Comparison of ENCODE assay signal across 1 cellular context in the genomic region with DNA sequence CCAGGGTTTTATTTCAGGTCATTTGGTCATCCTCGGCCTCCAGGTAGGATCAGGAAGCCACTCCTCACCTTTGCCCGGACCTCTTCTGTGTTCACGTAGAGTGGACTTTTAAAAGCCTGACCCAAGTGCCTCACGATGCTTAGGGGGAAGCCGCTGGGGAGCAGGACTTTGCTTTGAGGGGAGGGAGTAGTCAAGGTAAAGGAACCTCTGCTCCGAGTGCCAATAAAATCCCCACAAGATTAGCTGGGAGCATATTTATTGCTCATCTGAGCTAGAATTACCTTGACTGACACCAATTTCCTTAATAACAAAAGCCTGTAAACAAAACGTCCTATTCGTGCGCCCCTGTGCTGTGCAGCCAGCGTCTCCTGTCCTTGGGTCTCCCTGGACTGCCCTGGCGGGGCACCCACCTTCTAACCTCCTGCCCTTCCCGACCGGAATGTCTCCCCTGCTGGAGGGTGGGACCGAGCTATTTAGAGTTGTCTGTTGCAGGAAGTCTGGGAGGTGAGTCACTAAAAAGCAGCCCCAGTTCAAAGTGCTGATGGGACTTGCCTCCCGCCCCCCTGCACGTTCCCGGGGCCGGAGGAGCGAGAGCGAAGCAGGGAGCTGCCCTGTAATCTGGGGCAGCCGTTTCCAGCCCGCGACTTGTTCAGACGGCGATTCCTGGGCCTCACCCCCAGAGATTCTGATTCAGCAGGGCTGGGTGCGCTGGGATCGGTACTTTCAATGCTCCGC.
TF ChIP-seq lines count a peak whose summit lies in the region.

No MANE protein-coding gene starts in this region.

TF ChIP-seq in K562, 482 proteins besides CTCF, POLR2A, EP300 and RAD21 (continued from another document and continues in another):
- TF ChIP-seq, protein P1, sequence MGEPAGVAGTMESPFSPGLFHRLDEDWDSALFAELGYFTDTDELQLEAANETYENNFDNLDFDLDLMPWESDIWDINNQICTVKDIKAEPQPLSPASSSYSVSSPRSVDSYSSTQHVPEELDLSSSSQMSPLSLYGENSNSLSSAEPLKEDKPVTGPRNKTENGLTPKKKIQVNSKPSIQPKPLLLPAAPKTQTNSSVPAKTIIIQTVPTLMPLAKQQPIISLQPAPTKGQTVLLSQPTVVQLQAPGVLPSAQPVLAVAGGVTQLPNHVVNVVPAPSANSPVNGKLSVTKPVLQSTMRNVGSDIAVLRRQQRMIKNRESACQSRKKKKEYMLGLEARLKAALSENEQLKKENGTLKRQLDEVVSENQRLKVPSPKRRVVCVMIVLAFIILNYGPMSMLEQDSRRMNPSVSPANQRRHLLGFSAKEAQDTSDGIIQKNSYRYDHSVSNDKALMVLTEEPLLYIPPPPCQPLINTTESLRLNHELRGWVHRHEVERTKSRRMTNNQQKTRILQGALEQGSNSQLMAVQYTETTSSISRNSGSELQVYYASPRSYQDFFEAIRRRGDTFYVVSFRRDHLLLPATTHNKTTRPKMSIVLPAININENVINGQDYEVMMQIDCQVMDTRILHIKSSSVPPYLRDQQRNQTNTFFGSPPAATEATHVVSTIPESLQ (CRISPR knock-in tag; IDR thresholded peaks at IDR 0.05), result peak; percentile 55; the same call in 1 of the 2 replicates
- TF ChIP-seq ZNF707 (CRISPR knock-in tag; conservative IDR thresholded peaks at IDR 0.05) (no peak), POLR2B (IDR thresholded peaks at IDR 0.05; ENCODE audit: low read depth, partially characterized antibody) (peak; percentile 9), FOXM1 (IDR thresholded peaks at IDR 0.05; ENCODE audit: low read depth) (no peak), FOXM1 (CRISPR knock-in tag; IDR thresholded peaks at IDR 0.05; ENCODE audit: low read depth) (no peak), NCOR1 (IDR thresholded peaks at IDR 0.05) (no peak; the same call in 1 of the 2 replicates), HSF4 (CRISPR knock-in tag; IDR thresholded peaks at IDR 0.05; ENCODE audit: borderline replicate concordance) (no peak), ZNF3 (CRISPR knock-in tag; IDR thresholded peaks at IDR 0.05) (no peak), SIX5 (IDR thresholded peaks at IDR 0.05; ENCODE audit: borderline replicate concordance in 1 of 2, insufficient read depth in 1 of 2, low read depth in 1 of 2, low read length in 2 of 2) (no peak), ATF1 (CRISPR knock-in tag; IDR thresholded peaks at IDR 0.05) (no peak), ATF1 (tag; IDR thresholded peaks at IDR 0.05) (peak; percentile 9; the same call in 1 of the 2 replicates), GATAD2A (IDR thresholded peaks at IDR 0.05) (0 out of 2 replicates have a peak, but pooled peaks have one; percentile 23), GTF2E2 (tag; IDR thresholded peaks at IDR 0.05) (no peak), ZNF263 (CRISPR knock-in tag; IDR thresholded peaks at IDR 0.05; ENCODE audit: borderline replicate concordance) (no peak), NONO (IDR thresholded peaks at IDR 0.05; ENCODE audit: low read depth in 2 of 2, low read length in 1 of 2) (0 out of 4 replicates have a peak, but pooled peaks of 1 of the 2 experiments have one; percentile 7), RBM39 (optimal IDR thresholded peaks at IDR 0.05; ENCODE audit: low read depth, low read length) (no peak), CHD1 (IDR thresholded peaks at IDR 0.05; ENCODE audit: low read length) (peak; percentile 16), NFE2 (IDR thresholded peaks at IDR 0.05; ENCODE audit: low read depth) (peak; percentile 29; the same call in 1 of the 2 replicates), BMI1 (IDR thresholded peaks at IDR 0.05; ENCODE audit: low read length) (no peak), ILF3 (IDR thresholded peaks at IDR 0.05; ENCODE audit: borderline replicate concordance) (no peak), ZNF780A (CRISPR knock-in tag; IDR thresholded peaks at IDR 0.05) (no peak), FOXK2 (conservative IDR thresholded peaks at IDR 0.05 in 1 of 2, IDR thresholded peaks at IDR 0.05 in 1 of 2; ENCODE audit: low read depth in 2 of 2) (peak; percentile 48 to 59; a peak in 2 of 4 replicates), ZBTB7A (IDR thresholded peaks at IDR 0.05; ENCODE audit: borderline replicate concordance, control insufficient read depth, low read depth, low read length) (peak; percentile 67; the same call in 1 of the 2 replicates), KDM5B (IDR thresholded peaks at IDR 0.05; ENCODE audit: insufficient replicate concordance, low read depth, low read length) (peak; percentile 86), HNRNPUL1 (IDR thresholded peaks at IDR 0.05; ENCODE audit: low read length) (no peak), PPARD (CRISPR knock-in tag; IDR thresholded peaks at IDR 0.05) (no peak), L3MBTL2 (IDR thresholded peaks at IDR 0.05) (peak; percentile 86), ZNF224 (CRISPR knock-in tag; IDR thresholded peaks at IDR 0.05) (no peak), HEY1 (CRISPR knock-in tag; IDR thresholded peaks at IDR 0.05; ENCODE audit: borderline replicate concordance) (no peak)
- TF ChIP-seq, protein P2, sequence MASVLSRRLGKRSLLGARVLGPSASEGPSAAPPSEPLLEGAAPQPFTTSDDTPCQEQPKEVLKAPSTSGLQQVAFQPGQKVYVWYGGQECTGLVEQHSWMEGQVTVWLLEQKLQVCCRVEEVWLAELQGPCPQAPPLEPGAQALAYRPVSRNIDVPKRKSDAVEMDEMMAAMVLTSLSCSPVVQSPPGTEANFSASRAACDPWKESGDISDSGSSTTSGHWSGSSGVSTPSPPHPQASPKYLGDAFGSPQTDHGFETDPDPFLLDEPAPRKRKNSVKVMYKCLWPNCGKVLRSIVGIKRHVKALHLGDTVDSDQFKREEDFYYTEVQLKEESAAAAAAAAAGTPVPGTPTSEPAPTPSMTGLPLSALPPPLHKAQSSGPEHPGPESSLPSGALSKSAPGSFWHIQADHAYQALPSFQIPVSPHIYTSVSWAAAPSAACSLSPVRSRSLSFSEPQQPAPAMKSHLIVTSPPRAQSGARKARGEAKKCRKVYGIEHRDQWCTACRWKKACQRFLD (CRISPR knock-in tag; IDR thresholded peaks at IDR 0.05), result no peak
- TF ChIP-seq, protein P3, sequence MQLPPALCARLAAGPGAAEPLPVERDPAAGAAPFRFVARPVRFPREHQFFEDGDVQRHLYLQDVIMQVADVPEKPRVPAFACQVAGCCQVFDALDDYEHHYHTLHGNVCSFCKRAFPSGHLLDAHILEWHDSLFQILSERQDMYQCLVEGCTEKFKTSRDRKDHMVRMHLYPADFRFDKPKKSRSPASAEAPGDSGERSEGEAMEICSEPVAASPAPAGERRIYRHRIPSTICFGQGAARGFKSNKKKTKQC (CRISPR knock-in tag; IDR thresholded peaks at IDR 0.05), result no peak
- TF ChIP-seq, protein P4, sequence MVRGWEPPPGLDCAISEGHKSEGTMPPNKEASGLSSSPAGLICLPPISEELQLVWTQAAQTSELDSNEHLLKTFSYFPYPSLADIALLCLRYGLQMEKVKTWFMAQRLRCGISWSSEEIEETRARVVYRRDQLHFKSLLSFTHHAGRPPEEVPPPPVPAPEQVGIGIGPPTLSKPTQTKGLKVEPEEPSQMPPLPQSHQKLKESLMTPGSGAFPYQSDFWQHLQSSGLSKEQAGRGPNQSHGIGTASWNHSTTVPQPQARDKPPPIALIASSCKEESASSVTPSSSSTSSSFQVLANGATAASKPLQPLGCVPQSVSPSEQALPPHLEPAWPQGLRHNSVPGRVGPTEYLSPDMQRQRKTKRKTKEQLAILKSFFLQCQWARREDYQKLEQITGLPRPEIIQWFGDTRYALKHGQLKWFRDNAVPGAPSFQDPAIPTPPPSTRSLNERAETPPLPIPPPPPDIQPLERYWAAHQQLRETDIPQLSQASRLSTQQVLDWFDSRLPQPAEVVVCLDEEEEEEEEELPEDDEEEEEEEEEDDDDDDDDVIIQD (CRISPR knock-in tag; IDR thresholded peaks at IDR 0.05), result no peak
- TF ChIP-seq, protein P5, sequence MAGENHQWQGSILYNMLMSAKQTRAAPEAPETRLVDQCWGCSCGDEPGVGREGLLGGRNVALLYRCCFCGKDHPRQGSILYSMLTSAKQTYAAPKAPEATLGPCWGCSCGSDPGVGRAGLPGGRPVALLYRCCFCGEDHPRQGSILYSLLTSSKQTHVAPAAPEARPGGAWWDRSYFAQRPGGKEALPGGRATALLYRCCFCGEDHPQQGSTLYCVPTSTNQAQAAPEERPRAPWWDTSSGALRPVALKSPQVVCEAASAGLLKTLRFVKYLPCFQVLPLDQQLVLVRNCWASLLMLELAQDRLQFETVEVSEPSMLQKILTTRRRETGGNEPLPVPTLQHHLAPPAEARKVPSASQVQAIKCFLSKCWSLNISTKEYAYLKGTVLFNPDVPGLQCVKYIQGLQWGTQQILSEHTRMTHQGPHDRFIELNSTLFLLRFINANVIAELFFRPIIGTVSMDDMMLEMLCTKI (IDR thresholded peaks at IDR 0.05; ENCODE audit: partially characterized antibody), result no peak
- TF ChIP-seq, protein P6, sequence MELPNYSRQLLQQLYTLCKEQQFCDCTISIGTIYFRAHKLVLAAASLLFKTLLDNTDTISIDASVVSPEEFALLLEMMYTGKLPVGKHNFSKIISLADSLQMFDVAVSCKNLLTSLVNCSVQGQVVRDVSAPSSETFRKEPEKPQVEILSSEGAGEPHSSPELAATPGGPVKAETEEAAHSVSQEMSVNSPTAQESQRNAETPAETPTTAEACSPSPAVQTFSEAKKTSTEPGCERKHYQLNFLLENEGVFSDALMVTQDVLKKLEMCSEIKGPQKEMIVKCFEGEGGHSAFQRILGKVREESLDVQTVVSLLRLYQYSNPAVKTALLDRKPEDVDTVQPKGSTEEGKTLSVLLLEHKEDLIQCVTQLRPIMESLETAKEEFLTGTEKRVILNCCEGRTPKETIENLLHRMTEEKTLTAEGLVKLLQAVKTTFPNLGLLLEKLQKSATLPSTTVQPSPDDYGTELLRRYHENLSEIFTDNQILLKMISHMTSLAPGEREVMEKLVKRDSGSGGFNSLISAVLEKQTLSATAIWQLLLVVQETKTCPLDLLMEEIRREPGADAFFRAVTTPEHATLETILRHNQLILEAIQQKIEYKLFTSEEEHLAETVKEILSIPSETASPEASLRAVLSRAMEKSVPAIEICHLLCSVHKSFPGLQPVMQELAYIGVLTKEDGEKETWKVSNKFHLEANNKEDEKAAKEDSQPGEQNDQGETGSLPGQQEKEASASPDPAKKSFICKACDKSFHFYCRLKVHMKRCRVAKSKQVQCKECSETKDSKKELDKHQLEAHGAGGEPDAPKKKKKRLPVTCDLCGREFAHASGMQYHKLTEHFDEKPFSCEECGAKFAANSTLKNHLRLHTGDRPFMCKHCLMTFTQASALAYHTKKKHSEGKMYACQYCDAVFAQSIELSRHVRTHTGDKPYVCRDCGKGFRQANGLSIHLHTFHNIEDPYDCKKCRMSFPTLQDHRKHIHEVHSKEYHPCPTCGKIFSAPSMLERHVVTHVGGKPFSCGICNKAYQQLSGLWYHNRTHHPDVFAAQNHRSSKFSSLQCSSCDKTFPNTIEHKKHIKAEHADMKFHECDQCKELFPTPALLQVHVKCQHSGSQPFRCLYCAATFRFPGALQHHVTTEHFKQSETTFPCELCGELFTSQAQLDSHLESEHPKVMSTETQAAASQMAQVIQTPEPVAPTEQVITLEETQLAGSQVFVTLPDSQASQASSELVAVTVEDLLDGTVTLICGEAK (IDR thresholded peaks at IDR 0.05), result peak; percentile 49; the same call in 1 of the 2 replicates
- TF ChIP-seq, protein P6 (CRISPR knock-in tag; IDR thresholded peaks at IDR 0.05), result no peak
- TF ChIP-seq, protein P7, sequence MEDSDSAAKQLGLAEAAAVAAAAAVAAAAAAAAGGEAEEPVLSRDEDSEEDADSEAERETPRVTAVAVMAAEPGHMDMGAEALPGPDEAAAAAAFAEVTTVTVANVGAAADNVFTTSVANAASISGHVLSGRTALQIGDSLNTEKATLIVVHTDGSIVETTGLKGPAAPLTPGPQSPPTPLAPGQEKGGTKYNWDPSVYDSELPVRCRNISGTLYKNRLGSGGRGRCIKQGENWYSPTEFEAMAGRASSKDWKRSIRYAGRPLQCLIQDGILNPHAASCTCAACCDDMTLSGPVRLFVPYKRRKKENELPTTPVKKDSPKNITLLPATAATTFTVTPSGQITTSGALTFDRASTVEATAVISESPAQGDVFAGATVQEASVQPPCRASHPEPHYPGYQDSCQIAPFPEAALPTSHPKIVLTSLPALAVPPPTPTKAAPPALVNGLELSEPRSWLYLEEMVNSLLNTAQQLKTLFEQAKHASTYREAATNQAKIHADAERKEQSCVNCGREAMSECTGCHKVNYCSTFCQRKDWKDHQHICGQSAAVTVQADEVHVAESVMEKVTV (CRISPR knock-in tag; IDR thresholded peaks at IDR 0.05), result 0 out of 2 replicates have a peak, but pooled peaks have one; percentile 30
